In genomic region chr3:57647292-57647940, GRCh38 we compare ENCODE assay signal across 2 cellular contexts.
TF ChIP-seq lines count a peak whose summit lies in the region.

No MANE protein-coding gene starts in this region.

TF ChIP-seq in GM23338, 12 proteins besides CTCF, POLR2A, EP300 and RAD21:
- TF ChIP-seq JUNB (IDR thresholded peaks at IDR 0.05; ENCODE audit: unreplicated experiment), result no peak
- no peak for TF ChIP-seq CREB1 (CRISPR knock-in tag; IDR thresholded peaks at IDR 0.05; ENCODE audit: low read depth)

TF ChIP-seq in GM12878, 131 proteins besides CTCF, POLR2A, EP300 and RAD21:
- no peak for TF ChIP-seq DPF2 (IDR thresholded peaks at IDR 0.05)
- TF ChIP-seq MTA2 (IDR thresholded peaks at IDR 0.05; ENCODE audit: low read depth), result no peak
- TF ChIP-seq SIX5 (IDR thresholded peaks at IDR 0.05; ENCODE audit: low read depth, low read length, severe bottlenecking), result no peak
- TF ChIP-seq MEF2A (IDR thresholded peaks at IDR 0.05; ENCODE audit: insufficient read depth, low read depth, low read length), result no peak
- TF ChIP-seq FOXM1 (IDR thresholded peaks at IDR 0.05; ENCODE audit: low read depth, low read length), result no peak
